In genomic region chr3:186380622-186381380, GRCh38 we compare ENCODE assay signal across 20 cellular contexts. TPM values are rescaled to one million over a fixed set of nuclear protein-coding genes. Genes with fewer than 3 reads are reported as not detected.
DNase-seq lines count a peak whose midpoint lies in the region; ATAC-seq, FAIRE-seq and TF ChIP-seq lines count a peak whose summit lies in the region.
"Had no signal": no experiment of that assay in that cellular context is flagged by ENCODE, and none has a peak within 500 bp of the region (broad histone marks: within the 10 kb centered on the region; RNA-seq: fewer than 3 reads in every experiment).

No MANE protein-coding gene starts in this region.

- H3K4me1 ChIP-seq in astrocyte (ENCODE audit: insufficient read depth, low read length) = peaks cover 14% of the 10 kb centered on the region
- peaks cover 6 to 42% (median 24%) of the 10 kb centered on the region in 9 donors for H3K4me1 ChIP-seq in heart right ventricle
- H3K4me1 ChIP-seq: colonic mucosa had no signal

- peaks cover 15% of the 10 kb centered on the region for H3K4me1 Mint-ChIP-seq in Calu3 (ENCODE audit: low read depth, unreplicated experiment)
- H3K4me1 Mint-ChIP-seq in astrocyte (ENCODE audit: low read depth, unreplicated experiment) = peaks cover 11% of the 10 kb centered on the region

- no peaks in the 10 kb centered on the region for H4K20me1 ChIP-seq in astrocyte (ENCODE audit: insufficient read depth, low read length)

- H2AFZ ChIP-seq in astrocyte (ENCODE audit: low read depth, low read length) = no peak overlapping the region

- H3K9ac ChIP-seq in astrocyte (ENCODE audit: low read length) = no peak overlapping the region

- 65 to 69% methylated on average over 8 of the region's 8 CpGs for WGBS in heart right ventricle, 2 donors

- intact Hi-C loops in Calu3 (cut with micrococcal nuclease; ENCODE audit: unreplicated experiment) = no loop called here
- intact Hi-C loops in heart right ventricle (cut with DNase I) = no loop called here

- H3K4me3 ChIP-seq in astrocyte (ENCODE audit: insufficient read depth, low read depth, low read length) (no peak overlapping the region), heart right ventricle (no peak overlapping the region)
- H3K4me3 ChIP-seq: colonic mucosa, tibial artery had no signal

- DNase-seq in A172 (ENCODE audit: low spot score) = peak; percentile 50
- no peak for DNase-seq in Calu3
- peak; percentile 88 for DNase-seq in astrocyte (ENCODE audit: low read depth)
- peak in 1 of 2 donors; percentile 32 for DNase-seq in heart right ventricle
- DNase-seq in cortex of kidney (lab: John Stamatoyannopoulos, UW) = no peak
- DNase-seq: head of caudate nucleus, islet precursor cell, mesendoderm, NCI-H1694 treated with DMSO at 0.1 percent for 48 hours, NCI-H446 treated with DMSO at 0.1 percent for 48 hours, retina, T1000, tibial artery had no signal

- no peak for FAIRE-seq in astrocyte (lab: Jason Lieb, UNC)
- FAIRE-seq: D721Med, H1 had no signal

- H3K27me3 ChIP-seq in astrocyte (ENCODE audit: insufficient read depth, low read length) (peaks cover 11% of the 10 kb centered on the region), heart right ventricle (no peaks in the 10 kb centered on the region)
- H3K27me3 ChIP-seq: colonic mucosa, tibial artery had no signal

- TF ChIP-seq CTCF in Calu3 (IDR thresholded peaks at IDR 0.05; ENCODE audit: unreplicated experiment) = no peak
- TF ChIP-seq CTCF in astrocyte (IDR thresholded peaks at IDR 0.05; ENCODE audit: insufficient read depth, low read depth, low read length) = no peak
- no peak for TF ChIP-seq CTCF in heart right ventricle (IDR thresholded peaks at IDR 0.05)

- no peaks in the 10 kb centered on the region for H3K79me2 ChIP-seq in astrocyte (ENCODE audit: insufficient read depth, low read length)

- no peaks in the 10 kb centered on the region for H3K9me3 ChIP-seq in astrocyte (ENCODE audit: insufficient read depth, low read depth, low read length)
- H3K9me3 ChIP-seq in heart right ventricle = no peaks in the 10 kb centered on the region
- H3K9me3 ChIP-seq: colonic mucosa, tibial artery had no signal

- H3K27ac ChIP-seq in astrocyte (ENCODE audit: low read depth, low read length) (no peak overlapping the region), heart right ventricle (peak overlapping the region in 6 of 10 donors; percentile 35 to 94 (median 92))
- H3K27ac ChIP-seq: colonic mucosa, tibial artery had no signal

- H3K27ac Mint-ChIP-seq in Calu3 (ENCODE audit: unreplicated experiment) (peak overlapping the region; percentile 9), astrocyte (ENCODE audit: unreplicated experiment) (no peak overlapping the region)

- H3K9me3 Mint-ChIP-seq in Calu3 (ENCODE audit: low read depth, unreplicated experiment) = no peaks in the 10 kb centered on the region
- H3K9me3 Mint-ChIP-seq in astrocyte (ENCODE audit: unreplicated experiment) = peaks cover 2% of the 10 kb centered on the region

- H3K4me2 ChIP-seq in astrocyte (ENCODE audit: low read length) = peak overlapping the region; percentile 25

- H3K4me3 Mint-ChIP-seq in Calu3 (ENCODE audit: low read depth, unreplicated experiment) = peak overlapping the region; percentile 44
- no peak overlapping the region for H3K4me3 Mint-ChIP-seq in astrocyte (ENCODE audit: unreplicated experiment)
- H3K4me3 Mint-ChIP-seq: neural crest cell had no signal

- CTCF ChIA-PET in Calu3 (lab: Charles Lee) = interaction anchor here (0.6 kb wide), 1 partner anchor 49 kb away, joined by 3 read pairs; no protein-coding TSS in a partner anchor

- H3K36me3 ChIP-seq in astrocyte (ENCODE audit: insufficient read depth, low read length) (no peaks in the 10 kb centered on the region), heart right ventricle (no peaks in the 10 kb centered on the region)
- H3K36me3 ChIP-seq: colonic mucosa, tibial artery had no signal

- H3K36me3 Mint-ChIP-seq in Calu3 (ENCODE audit: insufficient read depth, unreplicated experiment) (no peaks in the 10 kb centered on the region), astrocyte (ENCODE audit: low read depth, unreplicated experiment) (peaks cover 4% of the 10 kb centered on the region)

- H3K27me3 Mint-ChIP-seq in Calu3 (ENCODE audit: unreplicated experiment) (peaks cover 90% of the 10 kb centered on the region), astrocyte (ENCODE audit: low read depth, unreplicated experiment) (peaks cover 34% of the 10 kb centered on the region)

- no TSS peak for BruUV-seq in Calu3 (replicated peaks; lab: Mats Ljungman, UMichigan)

- ATAC-seq in heart right ventricle (peak in 7 of 8 donors; percentile 3 to 76 (median 44)), GM21786 (IDR thresholded peaks at IDR 0.05; ENCODE audit: unreplicated experiment) (no peak), GM18867 (IDR thresholded peaks at IDR 0.05; ENCODE audit: unreplicated experiment) (no peak), HG03439 (IDR thresholded peaks at IDR 0.05; ENCODE audit: unreplicated experiment) (no peak)

RNA-seq across cellular contexts. Expression of gene DGKG, which starts 18.8 kb away (rescaled TPM):
- 10.1 and 12.0 TPM in 2 replicates for total RNA-seq in A172 (2014; rRNA removed; shearing (Covaris generic))
- total RNA-seq in Calu3 (2022) (5.7 and 7.2 TPM in 2 replicates), astrocyte (0.36 and 0.64 TPM in 2 replicates), heart right ventricle (10 to 100 TPM; 14.6 to 75.7 (median 45.4) TPM)
- 10 to 100 TPM in 1 of 2 donors, 1 to 10 TPM in 1; 7.2 to 12.3 TPM for polyA plus RNA-seq in heart right ventricle
- total RNA-seq: neural crest cell had no signal

Comparison
In these comparisons a context has a peak if more than half of its experiments do, and no peak if none do; other contexts are left out.
1. DNase-seq: peak in A172 (single experiment) and astrocyte (single experiment); none in Calu3 (single experiment) and cortex of kidney (single experiment).
2. ATAC-seq: peak in heart right ventricle (7 of 8); none in GM21786 (single experiment), GM18867 (single experiment) and HG03439 (single experiment).